23 cellular contexts compared by ENCODE assay signal in genomic region chr2:40746150-40746549, GRCh38.
A peak's percentile ranks its signal among the peaks of the same experiment; 100 is the strongest.
DNase-seq lines count a peak whose midpoint lies in the region; ATAC-seq and TF ChIP-seq lines count a peak whose summit lies in the region.
"Had no signal": no experiment of that assay in that cellular context is flagged by ENCODE, and none has a peak within 500 bp of the region (broad histone marks: within the 10 kb centered on the region; RNA-seq: fewer than 3 reads in every experiment).

No MANE protein-coding gene starts in this region.

- H3K4me2 ChIP-seq in neuronal stem cell (ENCODE audit: insufficient read depth, low read length, poor library complexity, severe bottlenecking): no peak overlapping the region
- no peak overlapping the region for H3K4me2 ChIP-seq in mammary epithelial cell (ENCODE audit: insufficient read depth, low read depth, low read length)

- H3K23ac ChIP-seq in neuronal stem cell (ENCODE audit: low read depth, low read length, poor library complexity): no peak overlapping the region

- no peak overlapping the region for H3K9ac ChIP-seq in neuronal stem cell (ENCODE audit: low read depth, low read length, poor library complexity)
- no peak overlapping the region for H3K9ac ChIP-seq in mammary epithelial cell (ENCODE audit: insufficient read depth, low read length)

- H3K27ac ChIP-seq in neuronal stem cell (replicated peaks; ENCODE audit: low read length) (no peak overlapping the region), mammary epithelial cell (ENCODE audit: insufficient read depth, low read depth, low read length) (no peak overlapping the region)
- H3K27ac ChIP-seq: breast epithelium, left ventricle myocardium inferior, psoas muscle, RWPE1 had no signal

- BruUV-seq in mammary epithelial cell (replicated peaks; lab: Mats Ljungman, UMichigan): no TSS peak

- DNase-seq in NCI-H2107 treated with DMSO at 0.1 percent for 48 hours (lab: John Stamatoyannopoulos, UW; ENCODE audit: unreplicated experiment) (peak; percentile 1), NCI-H2107 (lab: John Stamatoyannopoulos, UW) (no peak), HT1080 (ENCODE audit: low read depth) (peak; percentile 57), RPMI7951 (ENCODE audit: low read depth) (peak; percentile 82), neuronal stem cell (ENCODE audit: low spot score) (no peak), mammary epithelial cell (no peak), islet precursor cell (no peak)
- DNase-seq: activated CD4-positive, alpha-beta T cell treated with anti-CD3 and anti-CD28 coated beads for 1 hour; activated T-cell treated with anti-CD3 and anti-CD28 coated beads for 4 hours; CD8-positive, alpha-beta T cell; effector CD4-positive, alpha-beta T cell; H7; KBM-7; left ventricle myocardium inferior; naive B cell; NCI-H1694 treated with DMSO at 0.1 percent for 48 hours; NCI-H774; psoas muscle; stimulated activated CD4-positive, alpha-beta T cell treated with anti-CD3 and anti-CD28 coated beads, Interleukin-15, amount 100 ng/mL, for 24 hours had no signal

- CTCF ChIA-PET in mammary epithelial cell (lab: Charles Lee; ENCODE audit: low non-redundant PET): no interaction called here

- dilution Hi-C loops in mammary epithelial cell (cut with HindIII; ENCODE audit: low sequenced_read_pairs): no loop called here

- H3K4me3 ChIP-seq in neuronal stem cell (ENCODE audit: low read length in 2 of 2): no peak overlapping the region
- no peak overlapping the region for H3K4me3 ChIP-seq in mammary epithelial cell (replicated peaks in 1 of 3; ENCODE audit: insufficient read depth in 1 of 3, low read depth in 2 of 3, low read length in 3 of 3)
- H3K4me3 ChIP-seq: breast epithelium, left ventricle myocardium inferior, psoas muscle had no signal

- no peak for ATAC-seq in GM18502 (IDR thresholded peaks at IDR 0.05; ENCODE audit: poor library complexity, unreplicated experiment)
- ATAC-seq: activated naive CD4-positive, alpha-beta T cell treated with anti-CD3 and anti-CD28 coated beads, Interleukin-2, amount 50 U/mL, for 72 hours; CD8-positive, alpha-beta T cell; psoas muscle had no signal

- H2BK12ac ChIP-seq in neuronal stem cell (ENCODE audit: low read length): no peak overlapping the region

- no peaks in the 10 kb centered on the region for H3K36me3 ChIP-seq in neuronal stem cell (replicated peaks in 1 of 2; ENCODE audit: control insufficient read depth in 2 of 2, insufficient read depth in 2 of 2, low read length in 2 of 2)
- no peaks in the 10 kb centered on the region for H3K36me3 ChIP-seq in mammary epithelial cell (ENCODE audit: insufficient read depth, low read length)
- H3K36me3 ChIP-seq: breast epithelium, left ventricle myocardium inferior had no signal

- H3K4me1 ChIP-seq in neuronal stem cell (ENCODE audit: control insufficient read depth in 2 of 2, insufficient read depth in 1 of 2, low read depth in 1 of 2, low read length in 2 of 2): no peaks in the 10 kb centered on the region
- H3K4me1 ChIP-seq in mammary epithelial cell (ENCODE audit: insufficient read depth, low read length): no peaks in the 10 kb centered on the region
- H3K4me1 ChIP-seq: breast epithelium, left ventricle myocardium inferior, psoas muscle had no signal

- WGBS in neuronal stem cell (ENCODE audit: extremely low coverage in 2 of 2, insufficient read length in 2 of 2, insufficient replicate concordance in 1 of 2), 2 donors: no CpG with 5 or more reads among the region's 6 CpGs
- 67% methylated on average over 5 of the region's 6 CpGs for WGBS in mammary epithelial cell (ENCODE audit: low coverage, missing lambda C conversion rate)

- H3K27me3 ChIP-seq in neuronal stem cell (ENCODE audit: control insufficient read depth in 3 of 3, insufficient read depth in 3 of 3, low read depth in 1 of 3, low read length in 3 of 3) (no peaks in the 10 kb centered on the region), mammary epithelial cell (ENCODE audit: insufficient read depth, low read length) (no peaks in the 10 kb centered on the region)
- H3K27me3 ChIP-seq: breast epithelium had no signal

- no peaks in the 10 kb centered on the region for H3K79me2 ChIP-seq in mammary epithelial cell (ENCODE audit: insufficient read depth, low read length)

- no peak overlapping the region for H2AK5ac ChIP-seq in neuronal stem cell (ENCODE audit: low read depth, low read length)

- in situ Hi-C loops in mammary epithelial cell (cut with MboI; ENCODE audit: low sequenced_read_pairs in 2 of 2): no loop called here

- H4K20me1 ChIP-seq in mammary epithelial cell (ENCODE audit: insufficient read depth, low read length): no peaks in the 10 kb centered on the region

- TF ChIP-seq CTCF in mammary epithelial cell (conservative IDR thresholded peaks at IDR 0.05 in 1 of 2, IDR thresholded peaks at IDR 0.05 in 1 of 2; ENCODE audit: extremely low read depth in 1 of 2, insufficient read depth in 1 of 2, low read depth in 1 of 2, low read length in 2 of 2): no peak

- no peak overlapping the region for H2BK15ac ChIP-seq in neuronal stem cell (ENCODE audit: low read length)

- no peak overlapping the region for H3K14ac ChIP-seq in neuronal stem cell (ENCODE audit: low read length)

- no peak overlapping the region for H3K4ac ChIP-seq in neuronal stem cell (ENCODE audit: low read length)

- no peak overlapping the region for H4K91ac ChIP-seq in neuronal stem cell (ENCODE audit: low read depth, low read length, poor library complexity)

- no peak overlapping the region for H4K8ac ChIP-seq in neuronal stem cell (ENCODE audit: low read depth, low read length)

- no peaks in the 10 kb centered on the region for H3K79me1 ChIP-seq in neuronal stem cell (ENCODE audit: low read depth, low read length)

- H3K9me3 ChIP-seq in neuronal stem cell (replicated peaks in 1 of 2; ENCODE audit: control insufficient read depth in 2 of 2, insufficient read depth in 1 of 2, low read depth in 1 of 2, low read length in 2 of 2) (no peaks in the 10 kb centered on the region), mammary epithelial cell (replicated peaks; ENCODE audit: insufficient read depth, low read length) (no peaks in the 10 kb centered on the region)
- H3K9me3 ChIP-seq: breast epithelium, left ventricle myocardium inferior, psoas muscle had no signal

- H3K18ac ChIP-seq in neuronal stem cell (ENCODE audit: low read length): no peak overlapping the region

- intact Hi-C loops in mammary epithelial cell (cut with micrococcal nuclease): no loop called here

- H2BK5ac ChIP-seq in neuronal stem cell (ENCODE audit: low read length): no peak overlapping the region

- H2AFZ ChIP-seq in neuronal stem cell (ENCODE audit: low read length): peak overlapping the region; percentile 73
- H2AFZ ChIP-seq in mammary epithelial cell (ENCODE audit: low read depth, low read length): no peak overlapping the region

- H2BK120ac ChIP-seq in neuronal stem cell (ENCODE audit: low read depth, low read length): no peak overlapping the region

Comparison
In these comparisons a context has a peak if more than half of its experiments do, and no peak if none do; other contexts are left out.
1. DNase-seq: peak in NCI-H2107 treated with DMSO at 0.1 percent for 48 hours (single experiment), HT1080 (single experiment) and RPMI7951 (single experiment); none in NCI-H2107 (single experiment), neuronal stem cell (single experiment), mammary epithelial cell (single experiment) and islet precursor cell (single experiment).